8 cellular contexts compared by ENCODE assay signal in the genomic region with DNA sequence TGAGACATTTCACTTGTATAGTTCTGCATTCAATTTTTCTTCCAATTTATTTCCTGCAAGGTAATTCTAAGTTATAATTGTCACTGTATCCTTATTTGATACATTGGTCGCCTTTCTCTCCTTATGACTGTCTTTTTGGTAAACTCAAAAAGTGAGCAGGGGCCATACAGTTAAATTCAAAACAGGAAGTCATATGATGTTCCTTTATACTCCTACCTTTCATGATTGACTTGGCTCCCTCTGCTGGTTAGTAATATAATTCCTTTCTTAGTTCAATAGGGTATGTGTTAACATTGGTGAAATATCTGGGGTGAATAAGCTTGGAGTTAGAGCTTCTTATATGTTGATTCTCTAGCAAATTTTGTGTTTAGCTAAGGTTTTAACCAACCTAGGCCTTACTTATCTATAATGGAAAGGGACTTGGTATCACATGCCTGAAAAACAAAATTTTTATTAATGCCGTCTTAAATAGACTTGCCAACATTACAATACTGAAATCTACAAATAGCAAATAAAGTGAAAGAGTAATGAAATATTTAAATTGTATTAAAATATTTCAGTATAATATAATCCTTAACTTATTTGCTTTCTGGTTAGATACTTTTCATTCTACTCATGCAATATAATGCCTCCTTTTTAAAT.
DNase-seq lines count a peak whose midpoint lies in the region; ATAC-seq and TF ChIP-seq lines count a peak whose summit lies in the region.

No MANE protein-coding gene starts in this region.

- H3K9me3 ChIP-seq in WERI-Rb-1 (ENCODE audit: severe bottlenecking), result no peaks in the 10 kb centered on the region

- no peaks in the 10 kb centered on the region for H3K36me3 ChIP-seq in WERI-Rb-1

- no peak overlapping the region for H3K4me3 ChIP-seq in WERI-Rb-1 (ENCODE audit: low read depth, low read length)

- TF ChIP-seq CTCF in WERI-Rb-1 (IDR thresholded peaks at IDR 0.05; ENCODE audit: low read depth, low read length), result 0 out of 2 replicates have a peak, but pooled peaks have one; percentile 14

- ATAC-seq in GM19438 (IDR thresholded peaks at IDR 0.05; ENCODE audit: low read depth, unreplicated experiment) (peak; percentile 74), HG03342 (IDR thresholded peaks at IDR 0.05; ENCODE audit: unreplicated experiment) (peak; percentile 86)

- DNase-seq in DMS 273 treated with DMSO at 0.1 percent for 48 hours (lab: John Stamatoyannopoulos, UW), result peak; percentile 68
- DNase-seq in NCI-H2171 treated with DMSO at 0.1 percent for 48 hours (lab: John Stamatoyannopoulos, UW), result peak; percentile 89
- DNase-seq in WERI-Rb-1, result no peak
- DNase-seq in globus pallidus (ENCODE audit: low spot score), result peak; percentile 66
- DNase-seq in retina, result peak; percentile 34
- no peak for DNase-seq in activated CD4-positive, alpha-beta T cell treated with anti-CD3 and anti-CD28 coated beads for 1 hour

- H3K27ac ChIP-seq in WERI-Rb-1, result no peak overlapping the region

- no peaks in the 10 kb centered on the region for H3K27me3 ChIP-seq in WERI-Rb-1 (ENCODE audit: insufficient read depth, low read depth, severe bottlenecking)

Comparison
In these comparisons a context has a peak if more than half of its experiments do, and no peak if none do; other contexts are left out.
1. DNase-seq: peak in DMS 273 treated with DMSO at 0.1 percent for 48 hours (single experiment), NCI-H2171 treated with DMSO at 0.1 percent for 48 hours (single experiment), globus pallidus (single experiment) and retina (single experiment); none in WERI-Rb-1 (single experiment) and activated CD4-positive, alpha-beta T cell treated with anti-CD3 and anti-CD28 coated beads for 1 hour (single experiment).